Comparison of ENCODE assay signal across 15 cellular contexts in genomic region chr10:44233561-44234470, GRCh38.
DNase-seq lines count a peak whose midpoint lies in the region; ATAC-seq and TF ChIP-seq lines count a peak whose summit lies in the region.
"Had no signal": no experiment of that assay in that cellular context is flagged by ENCODE, and none has a peak within 500 bp of the region (broad histone marks: within the 10 kb centered on the region; RNA-seq: fewer than 3 reads in every experiment).

No MANE protein-coding gene starts in this region.

- intact Hi-C loops in Right ventricle myocardium inferior (cut with DNase I), result no loop called here
- intact Hi-C loops in esophagus muscularis mucosa (cut with DNase I), result no loop called here
- intact Hi-C loops in left colon (cut with DNase I, micrococcal nuclease), result no loop called here
- intact Hi-C loops in transverse colon (cut with DNase I; ENCODE audit: low total_unique reads), result loop anchor here (2.0 kb wide), 1 partner anchor 19 kb away; no protein-coding TSS in a partner anchor

- no peak overlapping the region for H3K4me3 ChIP-seq in right atrium auricular region
- H3K4me3 ChIP-seq in esophagus muscularis mucosa, result no peak overlapping the region
- H3K4me3 ChIP-seq in transverse colon, result no peak overlapping the region
- H3K4me3 ChIP-seq: breast epithelium, upper lobe of left lung had no signal

- in situ Hi-C loops in transverse colon (cut with MboI; ENCODE audit: low pct_ligation_motif_present in 1 of 4, low pct_unique_long_range_greater_than_20kb in 1 of 4, low sequenced_read_pairs in 3 of 4), result no loop called here

- no peaks in the 10 kb centered on the region for H3K9me3 ChIP-seq in right atrium auricular region
- H3K9me3 ChIP-seq in esophagus muscularis mucosa, result no peaks in the 10 kb centered on the region
- no peaks in the 10 kb centered on the region for H3K9me3 ChIP-seq in transverse colon
- H3K9me3 ChIP-seq: breast epithelium, upper lobe of left lung had no signal

- H3K27me3 ChIP-seq in right atrium auricular region, result no peaks in the 10 kb centered on the region
- no peaks in the 10 kb centered on the region for H3K27me3 ChIP-seq in esophagus muscularis mucosa
- H3K27me3 ChIP-seq in transverse colon, result no peaks in the 10 kb centered on the region
- H3K27me3 ChIP-seq: breast epithelium, upper lobe of left lung had no signal

- peak; percentile 82 for DNase-seq in Right ventricle myocardium inferior (ENCODE audit: missing footprints)
- DNase-seq in right atrium auricular region (ENCODE audit: low spot score), result no peak
- peak; percentile 79 for DNase-seq in esophagus muscularis mucosa (ENCODE audit: extremely low spot score)
- peak; percentile 34 to 42 for DNase-seq in left colon
- DNase-seq in transverse colon, result peak; percentile 15
- DNase-seq in CD1c-positive myeloid dendritic cell (ENCODE audit: extremely low spot score), result no peak
- no peak for DNase-seq in DMS53 treated with DMSO at 0.1 percent for 48 hours (lab: John Stamatoyannopoulos, UW; ENCODE audit: unreplicated experiment)
- DNase-seq: 8988T; activated CD4-positive, alpha-beta T cell treated with anti-CD3 and anti-CD28 coated beads, Interleukin-2, amount 10 ng/mL, durations not matched to agents 7 days and 5 days; stimulated activated CD4-positive, alpha-beta T cell treated with anti-CD3 and anti-CD28 coated beads, Interleukin-12 subunit alpha, Interleukin-12 subunit beta, amount 100 ng/mL, for 4 hours had no signal

- H3K27ac ChIP-seq in right atrium auricular region (no peak overlapping the region), esophagus muscularis mucosa (replicated peaks in 1 of 4) (no peak overlapping the region), transverse colon (peak overlapping the region in 2 of 4 donors; percentile 29 to 53)
- H3K27ac ChIP-seq: epithelial cell of prostate, upper lobe of left lung had no signal

- 61% methylated on average over 21 of the region's 23 CpGs for WGBS in esophagus muscularis mucosa
- WGBS in transverse colon (ENCODE audit: low coverage in 1 of 2), 2 donors, result 60 to 62% methylated on average over 1 to 19 of the region's 23 CpGs

- TF ChIP-seq CTCF in right atrium auricular region (IDR thresholded peaks at IDR 0.05) (no peak), esophagus muscularis mucosa (IDR thresholded peaks at IDR 0.05) (no peak), transverse colon (IDR thresholded peaks at IDR 0.05) (no peak)

- TF ChIP-seq POLR2A in esophagus muscularis mucosa (IDR thresholded peaks at IDR 0.05; ENCODE audit: low read depth) (no peak), transverse colon (IDR thresholded peaks at IDR 0.05) (no peak)

- H3K4me1 ChIP-seq in right atrium auricular region (peaks cover 0 to 7% of the 10 kb centered on the region in 2 donors), esophagus muscularis mucosa (peaks cover 3 to 7% (median 5%) of the 10 kb centered on the region in 4 donors), transverse colon (peaks cover 0 to 4% (median 0%) of the 10 kb centered on the region in 4 donors)
- H3K4me1 ChIP-seq: breast epithelium had no signal

- ATAC-seq in Right ventricle myocardium inferior (peak; percentile 49), left colon (no peak), HG03571 (IDR thresholded peaks at IDR 0.05; ENCODE audit: unreplicated experiment) (no peak)
- ATAC-seq: natural killer cell treated with Interleukin-12 subunit alpha and Interleukin-12 subunit beta and Interleukin-15 and Interleukin-18, amount 100 ng/mL, for 72 hours had no signal

- TF ChIP-seq EP300 in esophagus muscularis mucosa (IDR thresholded peaks at IDR 0.05) (no peak), transverse colon (IDR thresholded peaks at IDR 0.05; ENCODE audit: low read depth) (no peak)

- H3K36me3 ChIP-seq in right atrium auricular region (no peaks in the 10 kb centered on the region), esophagus muscularis mucosa (no peaks in the 10 kb centered on the region), transverse colon (no peaks in the 10 kb centered on the region)
- H3K36me3 ChIP-seq: breast epithelium, upper lobe of left lung had no signal

Comparison
In these comparisons a context has a peak if more than half of its experiments do, and no peak if none do; other contexts are left out.
1. DNase-seq: peak in Right ventricle myocardium inferior (single experiment), esophagus muscularis mucosa (single experiment), left colon (2 of 2) and transverse colon (single experiment); none in right atrium auricular region (single experiment), CD1c-positive myeloid dendritic cell (single experiment) and DMS53 treated with DMSO at 0.1 percent for 48 hours (single experiment).